In the genomic region with DNA sequence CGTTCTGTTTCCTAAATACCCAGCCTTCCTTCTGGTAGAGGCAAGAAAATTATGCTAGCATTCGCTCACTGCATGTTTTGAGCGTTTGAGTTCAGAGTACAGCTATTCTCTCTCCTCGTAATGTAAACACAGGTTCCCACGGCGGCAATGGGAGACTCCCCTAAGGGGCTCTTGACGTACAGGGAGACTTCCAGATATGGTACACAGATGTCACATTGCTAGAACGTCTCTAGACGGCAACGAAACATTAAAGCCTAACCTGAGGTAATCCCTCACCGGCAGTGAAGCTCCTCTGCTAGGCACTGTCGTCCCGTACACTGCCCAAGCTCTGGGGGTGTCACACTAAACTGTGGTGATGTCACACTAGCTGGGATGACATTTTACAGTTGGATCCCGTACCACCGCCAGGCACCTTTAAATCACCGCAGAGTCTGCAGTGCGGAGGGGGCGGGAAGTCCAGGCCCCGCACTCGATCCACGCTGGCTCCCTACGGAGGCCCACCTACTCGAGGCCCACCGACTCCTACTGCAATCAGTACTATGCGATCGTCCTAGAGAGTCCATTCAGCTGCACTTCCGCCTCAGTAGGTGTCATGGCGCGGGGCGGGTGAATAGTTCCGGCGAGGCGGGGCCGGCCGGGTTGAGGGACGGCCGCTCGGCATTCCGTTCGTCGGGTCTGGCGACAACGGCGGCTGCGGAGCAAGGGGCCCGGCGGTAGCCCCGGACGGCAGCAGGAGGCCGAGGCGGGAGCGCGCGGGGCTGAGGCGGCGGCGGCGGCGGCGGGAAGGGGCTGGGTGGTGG, we compare ENCODE assay signal across 1 cellular context.
A peak's percentile ranks its signal among the peaks of the same experiment; 100 is the strongest.
TF ChIP-seq lines count a peak whose summit lies in the region.

Gene HIPK1 (plus strand): TSS at position 375 of the 800 bp plus-strand sequence.

TF ChIP-seq in GM12878, 131 proteins besides CTCF, POLR2A, EP300 and RAD21 (continued from another document and continues in another):
- TF ChIP-seq, protein P1, sequence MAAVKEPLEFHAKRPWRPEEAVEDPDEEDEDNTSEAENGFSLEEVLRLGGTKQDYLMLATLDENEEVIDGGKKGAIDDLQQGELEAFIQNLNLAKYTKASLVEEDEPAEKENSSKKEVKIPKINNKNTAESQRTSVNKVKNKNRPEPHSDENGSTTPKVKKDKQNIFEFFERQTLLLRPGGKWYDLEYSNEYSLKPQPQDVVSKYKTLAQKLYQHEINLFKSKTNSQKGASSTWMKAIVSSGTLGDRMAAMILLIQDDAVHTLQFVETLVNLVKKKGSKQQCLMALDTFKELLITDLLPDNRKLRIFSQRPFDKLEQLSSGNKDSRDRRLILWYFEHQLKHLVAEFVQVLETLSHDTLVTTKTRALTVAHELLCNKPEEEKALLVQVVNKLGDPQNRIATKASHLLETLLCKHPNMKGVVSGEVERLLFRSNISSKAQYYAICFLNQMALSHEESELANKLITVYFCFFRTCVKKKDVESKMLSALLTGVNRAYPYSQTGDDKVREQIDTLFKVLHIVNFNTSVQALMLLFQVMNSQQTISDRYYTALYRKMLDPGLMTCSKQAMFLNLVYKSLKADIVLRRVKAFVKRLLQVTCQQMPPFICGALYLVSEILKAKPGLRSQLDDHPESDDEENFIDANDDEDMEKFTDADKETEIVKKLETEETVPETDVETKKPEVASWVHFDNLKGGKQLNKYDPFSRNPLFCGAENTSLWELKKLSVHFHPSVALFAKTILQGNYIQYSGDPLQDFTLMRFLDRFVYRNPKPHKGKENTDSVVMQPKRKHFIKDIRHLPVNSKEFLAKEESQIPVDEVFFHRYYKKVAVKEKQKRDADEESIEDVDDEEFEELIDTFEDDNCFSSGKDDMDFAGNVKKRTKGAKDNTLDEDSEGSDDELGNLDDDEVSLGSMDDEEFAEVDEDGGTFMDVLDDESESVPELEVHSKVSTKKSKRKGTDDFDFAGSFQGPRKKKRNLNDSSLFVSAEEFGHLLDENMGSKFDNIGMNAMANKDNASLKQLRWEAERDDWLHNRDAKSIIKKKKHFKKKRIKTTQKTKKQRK (IDR thresholded peaks at IDR 0.05; ENCODE audit: low read depth, low read length) = no peak
- TF ChIP-seq ZNF217 (IDR thresholded peaks at IDR 0.05) (no peak), SMAD1 (IDR thresholded peaks at IDR 0.05; ENCODE audit: low read depth, partially characterized antibody) (peak; percentile 75), CEBPB (IDR thresholded peaks at IDR 0.05; ENCODE audit: borderline replicate concordance in 1 of 2, low read depth in 2 of 2, low read length in 2 of 2) (no peak), RUNX3 (IDR thresholded peaks at IDR 0.05; ENCODE audit: low read length) (peak; percentile 32; the same call in 1 of the 2 replicates), SRF (IDR thresholded peaks at IDR 0.05; ENCODE audit: low read depth in 2 of 2, low read length in 2 of 2) (peak; percentile 81 to 98), HDAC2 (IDR thresholded peaks at IDR 0.05) (no peak), EZH2 (IDR thresholded peaks at IDR 0.05; ENCODE audit: borderline replicate concordance, control insufficient read depth, low read depth, low read length) (no peak), MXI1 (IDR thresholded peaks at IDR 0.05; ENCODE audit: low read depth, low read length) (peak; percentile 38), BACH1 (IDR thresholded peaks at IDR 0.05; ENCODE audit: borderline replicate concordance) (no peak; the same call in 1 of the 2 replicates), BHLHE40 (IDR thresholded peaks at IDR 0.05; ENCODE audit: borderline replicate concordance in 1 of 2, low read depth in 2 of 2, low read length in 1 of 2) (peak; percentile 40 to 65; a peak in 2 of 4 replicates), ZSCAN29 (IDR thresholded peaks at IDR 0.05) (no peak), SUPT20H (IDR thresholded peaks at IDR 0.05; ENCODE audit: borderline replicate concordance, control insufficient read depth, low read depth, low read length) (no peak), CREM (IDR thresholded peaks at IDR 0.05; ENCODE audit: low read depth) (peak; percentile 90), POU2F2 (IDR thresholded peaks at IDR 0.05; ENCODE audit: borderline replicate concordance, low read depth, low read length) (peak; percentile 68; the same call in 2 of the 3 replicates), ZNF622 (IDR thresholded peaks at IDR 0.05) (no peak), TCF3 (IDR thresholded peaks at IDR 0.05; ENCODE audit: borderline replicate concordance, insufficient read depth, low read depth, low read length) (0 out of 2 replicates have a peak, but pooled peaks have one; percentile 12), CHD2 (IDR thresholded peaks at IDR 0.05; ENCODE audit: borderline replicate concordance, low read depth, low read length) (peak; percentile 77), ATF2 (IDR thresholded peaks at IDR 0.05; ENCODE audit: low read length) (peak; percentile 64), WRNIP1 (IDR thresholded peaks at IDR 0.05; ENCODE audit: borderline replicate concordance, low read depth, low read length) (no peak), PRDM15 (CRISPR knock-in tag; IDR thresholded peaks at IDR 0.05) (no peak)
- TF ChIP-seq, protein P2, sequence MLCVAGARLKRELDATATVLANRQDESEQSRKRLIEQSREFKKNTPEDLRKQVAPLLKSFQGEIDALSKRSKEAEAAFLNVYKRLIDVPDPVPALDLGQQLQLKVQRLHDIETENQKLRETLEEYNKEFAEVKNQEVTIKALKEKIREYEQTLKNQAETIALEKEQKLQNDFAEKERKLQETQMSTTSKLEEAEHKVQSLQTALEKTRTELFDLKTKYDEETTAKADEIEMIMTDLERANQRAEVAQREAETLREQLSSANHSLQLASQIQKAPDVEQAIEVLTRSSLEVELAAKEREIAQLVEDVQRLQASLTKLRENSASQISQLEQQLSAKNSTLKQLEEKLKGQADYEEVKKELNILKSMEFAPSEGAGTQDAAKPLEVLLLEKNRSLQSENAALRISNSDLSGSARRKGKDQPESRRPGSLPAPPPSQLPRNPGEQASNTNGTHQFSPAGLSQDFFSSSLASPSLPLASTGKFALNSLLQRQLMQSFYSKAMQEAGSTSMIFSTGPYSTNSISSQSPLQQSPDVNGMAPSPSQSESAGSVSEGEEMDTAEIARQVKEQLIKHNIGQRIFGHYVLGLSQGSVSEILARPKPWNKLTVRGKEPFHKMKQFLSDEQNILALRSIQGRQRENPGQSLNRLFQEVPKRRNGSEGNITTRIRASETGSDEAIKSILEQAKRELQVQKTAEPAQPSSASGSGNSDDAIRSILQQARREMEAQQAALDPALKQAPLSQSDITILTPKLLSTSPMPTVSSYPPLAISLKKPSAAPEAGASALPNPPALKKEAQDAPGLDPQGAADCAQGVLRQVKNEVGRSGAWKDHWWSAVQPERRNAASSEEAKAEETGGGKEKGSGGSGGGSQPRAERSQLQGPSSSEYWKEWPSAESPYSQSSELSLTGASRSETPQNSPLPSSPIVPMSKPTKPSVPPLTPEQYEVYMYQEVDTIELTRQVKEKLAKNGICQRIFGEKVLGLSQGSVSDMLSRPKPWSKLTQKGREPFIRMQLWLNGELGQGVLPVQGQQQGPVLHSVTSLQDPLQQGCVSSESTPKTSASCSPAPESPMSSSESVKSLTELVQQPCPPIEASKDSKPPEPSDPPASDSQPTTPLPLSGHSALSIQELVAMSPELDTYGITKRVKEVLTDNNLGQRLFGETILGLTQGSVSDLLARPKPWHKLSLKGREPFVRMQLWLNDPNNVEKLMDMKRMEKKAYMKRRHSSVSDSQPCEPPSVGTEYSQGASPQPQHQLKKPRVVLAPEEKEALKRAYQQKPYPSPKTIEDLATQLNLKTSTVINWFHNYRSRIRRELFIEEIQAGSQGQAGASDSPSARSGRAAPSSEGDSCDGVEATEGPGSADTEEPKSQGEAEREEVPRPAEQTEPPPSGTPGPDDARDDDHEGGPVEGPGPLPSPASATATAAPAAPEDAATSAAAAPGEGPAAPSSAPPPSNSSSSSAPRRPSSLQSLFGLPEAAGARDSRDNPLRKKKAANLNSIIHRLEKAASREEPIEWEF (IDR thresholded peaks at IDR 0.05; ENCODE audit: insufficient replicate concordance, low read depth, low read length) = peak; percentile 29
- TF ChIP-seq, protein P3, sequence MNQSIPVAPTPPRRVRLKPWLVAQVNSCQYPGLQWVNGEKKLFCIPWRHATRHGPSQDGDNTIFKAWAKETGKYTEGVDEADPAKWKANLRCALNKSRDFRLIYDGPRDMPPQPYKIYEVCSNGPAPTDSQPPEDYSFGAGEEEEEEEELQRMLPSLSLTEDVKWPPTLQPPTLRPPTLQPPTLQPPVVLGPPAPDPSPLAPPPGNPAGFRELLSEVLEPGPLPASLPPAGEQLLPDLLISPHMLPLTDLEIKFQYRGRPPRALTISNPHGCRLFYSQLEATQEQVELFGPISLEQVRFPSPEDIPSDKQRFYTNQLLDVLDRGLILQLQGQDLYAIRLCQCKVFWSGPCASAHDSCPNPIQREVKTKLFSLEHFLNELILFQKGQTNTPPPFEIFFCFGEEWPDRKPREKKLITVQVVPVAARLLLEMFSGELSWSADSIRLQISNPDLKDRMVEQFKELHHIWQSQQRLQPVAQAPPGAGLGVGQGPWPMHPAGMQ (IDR thresholded peaks at IDR 0.05; ENCODE audit: borderline replicate concordance) = no peak
- TF ChIP-seq, protein P4, sequence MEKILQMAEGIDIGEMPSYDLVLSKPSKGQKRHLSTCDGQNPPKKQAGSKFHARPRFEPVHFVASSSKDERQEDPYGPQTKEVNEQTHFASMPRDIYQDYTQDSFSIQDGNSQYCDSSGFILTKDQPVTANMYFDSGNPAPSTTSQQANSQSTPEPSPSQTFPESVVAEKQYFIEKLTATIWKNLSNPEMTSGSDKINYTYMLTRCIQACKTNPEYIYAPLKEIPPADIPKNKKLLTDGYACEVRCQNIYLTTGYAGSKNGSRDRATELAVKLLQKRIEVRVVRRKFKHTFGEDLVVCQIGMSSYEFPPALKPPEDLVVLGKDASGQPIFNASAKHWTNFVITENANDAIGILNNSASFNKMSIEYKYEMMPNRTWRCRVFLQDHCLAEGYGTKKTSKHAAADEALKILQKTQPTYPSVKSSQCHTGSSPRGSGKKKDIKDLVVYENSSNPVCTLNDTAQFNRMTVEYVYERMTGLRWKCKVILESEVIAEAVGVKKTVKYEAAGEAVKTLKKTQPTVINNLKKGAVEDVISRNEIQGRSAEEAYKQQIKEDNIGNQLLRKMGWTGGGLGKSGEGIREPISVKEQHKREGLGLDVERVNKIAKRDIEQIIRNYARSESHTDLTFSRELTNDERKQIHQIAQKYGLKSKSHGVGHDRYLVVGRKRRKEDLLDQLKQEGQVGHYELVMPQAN (conservative IDR thresholded peaks at IDR 0.05) = peak; percentile 94
- TF ChIP-seq, protein P5, sequence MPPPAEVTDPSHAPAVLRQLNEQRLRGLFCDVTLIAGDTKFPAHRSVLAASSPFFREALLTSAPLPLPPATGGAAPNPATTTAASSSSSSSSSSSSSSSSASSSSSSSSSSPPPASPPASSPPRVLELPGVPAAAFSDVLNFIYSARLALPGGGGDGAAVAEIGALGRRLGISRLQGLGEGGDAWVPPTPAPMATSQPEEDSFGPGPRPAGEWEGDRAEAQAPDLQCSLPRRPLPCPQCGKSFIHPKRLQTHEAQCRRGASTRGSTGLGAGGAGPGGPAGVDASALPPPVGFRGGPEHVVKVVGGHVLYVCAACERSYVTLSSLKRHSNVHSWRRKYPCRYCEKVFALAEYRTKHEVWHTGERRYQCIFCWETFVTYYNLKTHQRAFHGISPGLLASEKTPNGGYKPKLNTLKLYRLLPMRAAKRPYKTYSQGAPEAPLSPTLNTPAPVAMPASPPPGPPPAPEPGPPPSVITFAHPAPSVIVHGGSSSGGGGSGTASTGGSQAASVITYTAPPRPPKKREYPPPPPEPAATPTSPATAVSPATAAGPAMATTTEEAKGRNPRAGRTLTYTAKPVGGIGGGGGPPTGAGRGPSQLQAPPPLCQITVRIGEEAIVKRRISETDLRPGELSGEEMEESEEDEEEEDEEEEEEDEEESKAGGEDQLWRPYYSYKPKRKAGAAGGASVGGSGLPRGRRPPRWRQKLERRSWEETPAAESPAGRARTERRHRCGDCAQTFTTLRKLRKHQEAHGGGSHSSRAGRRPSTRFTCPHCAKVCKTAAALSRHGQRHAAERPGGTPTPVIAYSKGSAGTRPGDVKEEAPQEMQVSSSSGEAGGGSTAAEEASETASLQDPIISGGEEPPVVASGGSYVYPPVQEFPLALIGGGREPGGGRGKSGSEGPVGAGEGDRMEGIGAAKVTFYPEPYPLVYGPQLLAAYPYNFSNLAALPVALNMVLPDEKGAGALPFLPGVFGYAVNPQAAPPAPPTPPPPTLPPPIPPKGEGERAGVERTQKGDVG (CRISPR knock-in tag; IDR thresholded peaks at IDR 0.05) = no peak
